Comparison of ENCODE assay signal across 8 cellular contexts in genomic region chr10:114042895-114043531, GRCh38. TPM values are rescaled to one million over a fixed set of nuclear protein-coding genes. Genes with fewer than 3 reads are reported as not detected.
DNase-seq lines count a peak whose midpoint lies in the region; ATAC-seq and TF ChIP-seq lines count a peak whose summit lies in the region.

No MANE protein-coding gene starts in this region.

- ATAC-seq in GM19023 (IDR thresholded peaks at IDR 0.05; ENCODE audit: unreplicated experiment): peak; percentile 46
- no peak for ATAC-seq in HG03457 (IDR thresholded peaks at IDR 0.05; ENCODE audit: unreplicated experiment)

- 0 out of 2 replicates have a peak, but pooled peaks have one; percentile 2 for TF ChIP-seq CTCF in C4-2B (conservative IDR thresholded peaks at IDR 0.05)

- peak overlapping the region; percentile 78 for H3K27ac ChIP-seq in C4-2B

- DNase-seq in HuH-7.5 (ENCODE audit: low spot score): peak; percentile 79
- DNase-seq in activated CD8-positive, alpha-beta memory T cell treated with anti-CD3 and anti-CD28 coated beads for 24 hours: peak; percentile 67
- peak; percentile 12 for DNase-seq in glomerular visceral epithelial cell (ENCODE audit: extremely low spot score)
- DNase-seq in occipital lobe (lab: John Stamatoyannopoulos, UW): peak; percentile 77
- DNase-seq in NCI-H1105 (lab: John Stamatoyannopoulos, UW): no peak

RNA-seq across cellular contexts. Expression of gene ADRB1, which starts 0.7 kb away (rescaled TPM):
- total RNA-seq in occipital lobe: 3.3 TPM
